28 cellular contexts compared by ENCODE assay signal in genomic region chr17:45266372-45266926, GRCh38. TPM values are rescaled to one million over a fixed set of nuclear protein-coding genes. Genes with fewer than 3 reads are reported as not detected.
DNase-seq lines count a peak whose midpoint lies in the region; ATAC-seq and TF ChIP-seq lines count a peak whose summit lies in the region.
"Had no signal": no experiment of that assay in that cellular context is flagged by ENCODE, and none has a peak within 500 bp of the region (broad histone marks: within the 10 kb centered on the region; RNA-seq: fewer than 3 reads in every experiment).

No MANE protein-coding gene starts in this region.

- H3F3A ChIP-seq in PC-3 (ENCODE audit: low read length, unreplicated experiment): peaks cover 4% of the 10 kb centered on the region

- H3K36me3 ChIP-seq in HEK293 (ENCODE audit: control insufficient read depth in 2 of 2, insufficient read depth in 1 of 2, low read length in 2 of 2): peaks cover 16 to 85% of the 10 kb centered on the region in 2 experiments
- H3K36me3 ChIP-seq in fibroblast of lung (ENCODE audit: control insufficient read depth, insufficient read depth, low read length): peaks cover 34% of the 10 kb centered on the region
- peaks cover 83% of the 10 kb centered on the region for H3K36me3 ChIP-seq in skeletal muscle satellite cell (ENCODE audit: insufficient read depth, low read length)
- peaks cover 65% of the 10 kb centered on the region for H3K36me3 ChIP-seq in PC-3 (ENCODE audit: low read depth, low read length)
- H3K36me3 ChIP-seq in WERI-Rb-1: peaks cover 94% of the 10 kb centered on the region

- H3K36me3 Mint-ChIP-seq in T-helper 2 cell treated with Interferon-gamma antibody and Interleukin-4, amounts not matched to agents 5 μg/mL and 100 μg/mL, for 36 hours (ENCODE audit: low read depth): peaks cover 61% of the 10 kb centered on the region

- CTCF ChIA-PET in HEK293 (lab: Yijun Ruan, JAX) (interaction anchor here (0.5 to 4.3 kb wide), 10 partner anchors 10 to 184 kb away, joined by 3 to 42 read pairs (median 4); no protein-coding TSS in a partner anchor), PC-3 (lab: Charles Lee) (interaction anchor here (1.2 kb wide), 1 partner anchor 11 kb away, joined by 11 read pairs; no protein-coding TSS in a partner anchor)

- ATAC-seq in PC-3: no peak
- no peak for ATAC-seq in HG02610 (IDR thresholded peaks at IDR 0.05; ENCODE audit: unreplicated experiment)
- ATAC-seq: activated CD4-positive, alpha-beta T cell treated with anti-CD3 and anti-CD28 coated beads for 36 hours; foreskin keratinocyte; GM23338; naive thymus-derived CD4-positive, alpha-beta T cell; Right ventricle myocardium inferior had no signal

- no peaks in the 10 kb centered on the region for H3K9me3 ChIP-seq in HEK293 (ENCODE audit: control insufficient read depth, insufficient read depth, low read depth, low read length)
- H3K9me3 ChIP-seq in fibroblast of lung (ENCODE audit: control insufficient read depth, insufficient read depth, low read depth, low read length): no peaks in the 10 kb centered on the region
- no peaks in the 10 kb centered on the region for H3K9me3 ChIP-seq in skeletal muscle satellite cell (replicated peaks; ENCODE audit: low read length)
- H3K9me3 ChIP-seq in PC-3 (ENCODE audit: low read length): no peaks in the 10 kb centered on the region
- H3K9me3 ChIP-seq in WERI-Rb-1 (ENCODE audit: severe bottlenecking): no peaks in the 10 kb centered on the region
- H3K9me3 ChIP-seq: ovary had no signal

- H3K4me3 ChIP-seq in HEK293 (ENCODE audit: low read depth, low read length) (no peak overlapping the region), fibroblast of lung (replicated peaks in 1 of 4; ENCODE audit: control extremely low read depth in 1 of 4, insufficient read depth in 1 of 4, low read depth in 3 of 4, low read length in 4 of 4) (no peak overlapping the region), skeletal muscle satellite cell (ENCODE audit: low read length) (no peak overlapping the region), PC-3 (ENCODE audit: low read length) (no peak overlapping the region), WERI-Rb-1 (ENCODE audit: low read depth, low read length) (no peak overlapping the region)
- H3K4me3 ChIP-seq: GM23338, lung, ovary, skin epidermis had no signal

- H3K27ac ChIP-seq in HEK293 (ENCODE audit: extremely low read depth, low read depth, low read length) (0 out of 2 replicates have a peak overlapping the region, but pooled peaks have one; percentile 16), fibroblast of lung (ENCODE audit: insufficient read depth, low read length) (peak overlapping the region; percentile 46), PC-3 (ENCODE audit: low read length) (no peak overlapping the region), WERI-Rb-1 (no peak overlapping the region)
- H3K27ac ChIP-seq: C4-2B, foreskin keratinocyte, ovary, skin epidermis had no signal

- H3K4me3 Mint-ChIP-seq in T-helper 2 cell treated with Interferon-gamma antibody and Interleukin-4, amounts not matched to agents 5 μg/mL and 100 μg/mL, for 36 hours: no peak overlapping the region
- H3K4me3 Mint-ChIP-seq: activated CD4-positive, alpha-beta T cell treated with anti-CD3 and anti-CD28 coated beads for 36 hours; GM23338; naive thymus-derived CD4-positive, alpha-beta T cell had no signal

- H3K27me3 ChIP-seq in fibroblast of lung (ENCODE audit: control insufficient read depth, insufficient read depth, low read length): no peaks in the 10 kb centered on the region
- H3K27me3 ChIP-seq in skeletal muscle satellite cell (ENCODE audit: control insufficient read depth, insufficient read depth, low read length): no peaks in the 10 kb centered on the region
- H3K27me3 ChIP-seq in PC-3 (ENCODE audit: low read length): no peaks in the 10 kb centered on the region
- no peaks in the 10 kb centered on the region for H3K27me3 ChIP-seq in WERI-Rb-1 (ENCODE audit: insufficient read depth, low read depth, severe bottlenecking)
- H3K27me3 ChIP-seq: foreskin keratinocyte, ovary had no signal

- no peak for DNase-seq in T-helper 2 cell treated with Interferon-gamma antibody and Interleukin-4, amounts not matched to agents 5 μg/mL and 100 μg/mL, for 36 hours (ENCODE audit: low spot score)
- DNase-seq in T-helper 2 cell (no peak), fibroblast of lung (ENCODE audit: low read depth in 2 of 2) (no peak), PC-3 (no peak), WERI-Rb-1 (no peak)
- DNase-seq: 8988T; activated CD4-positive, alpha-beta T cell treated with anti-CD3 and anti-CD28 coated beads for 36 hours; DMS153; foreskin keratinocyte; GDM1; hypothalamus; islet precursor cell; KG1; naive thymus-derived CD4-positive, alpha-beta T cell; NCI-H1694; ovary; stimulated activated CD4-positive, alpha-beta T cell treated with anti-CD3 and anti-CD28 coated beads, Interleukin-2, amount 100 ng/mL, for 48 hours; SW 1271 had no signal

- no peaks in the 10 kb centered on the region for H3K27me3 Mint-ChIP-seq in T-helper 2 cell treated with Interferon-gamma antibody and Interleukin-4, amounts not matched to agents 5 μg/mL and 100 μg/mL, for 36 hours (ENCODE audit: low read depth)
- H3K27me3 Mint-ChIP-seq: activated CD4-positive, alpha-beta T cell treated with anti-CD3 and anti-CD28 coated beads for 36 hours; naive thymus-derived CD4-positive, alpha-beta T cell had no signal

- intact Hi-C loops in PC-3 (cut with micrococcal nuclease): no loop called here

- H3K4me2 ChIP-seq in fibroblast of lung (ENCODE audit: extremely low read depth, insufficient read depth, low read length) (no peak overlapping the region), skeletal muscle satellite cell (ENCODE audit: low read length) (peak overlapping the region; percentile 28), PC-3 (ENCODE audit: low read length) (no peak overlapping the region)
- H3K4me2 ChIP-seq: GM23338 had no signal

- TF ChIP-seq CTCF in HEK293 (tag by site-specific recombination; IDR thresholded peaks at IDR 0.05): no peak
- no peak for TF ChIP-seq CTCF in fibroblast of lung (conservative IDR thresholded peaks at IDR 0.05 in 1 of 2, IDR thresholded peaks at IDR 0.05 in 1 of 2; ENCODE audit: low read depth in 1 of 2, low read length in 2 of 2)
- no peak for TF ChIP-seq CTCF in PC-3 (conservative IDR thresholded peaks at IDR 0.05; ENCODE audit: low read depth, low read length)
- no peak for TF ChIP-seq CTCF in WERI-Rb-1 (IDR thresholded peaks at IDR 0.05; ENCODE audit: low read depth, low read length)

- no TSS peak for BruUV-seq in PC-3 (replicated peaks; lab: Mats Ljungman, UMichigan)

- no peaks in the 10 kb centered on the region for H3K9me3 Mint-ChIP-seq in T-helper 2 cell treated with Interferon-gamma antibody and Interleukin-4, amounts not matched to agents 5 μg/mL and 100 μg/mL, for 36 hours
- H3K9me3 Mint-ChIP-seq: GM23338; naive thymus-derived CD4-positive, alpha-beta T cell had no signal

- peak overlapping the region; percentile 26 for H3K27ac Mint-ChIP-seq in T-helper 2 cell treated with Interferon-gamma antibody and Interleukin-4, amounts not matched to agents 5 μg/mL and 100 μg/mL, for 36 hours
- H3K27ac Mint-ChIP-seq: GM23338 had no signal

- H3K79me2 ChIP-seq in fibroblast of lung (ENCODE audit: control insufficient read depth, insufficient read depth, low read length): no peaks in the 10 kb centered on the region
- H3K79me2 ChIP-seq in PC-3 (ENCODE audit: low read length): no peaks in the 10 kb centered on the region

- no peaks in the 10 kb centered on the region for H3K9me2 ChIP-seq in PC-3 (replicated peaks; ENCODE audit: low read length)

- H3K4me1 ChIP-seq in HEK293 (ENCODE audit: control insufficient read depth, insufficient read depth, low read length) (no peaks in the 10 kb centered on the region), fibroblast of lung (ENCODE audit: control insufficient read depth, extremely low read depth, insufficient read depth, low read length) (peaks cover 19% of the 10 kb centered on the region), skeletal muscle satellite cell (ENCODE audit: control insufficient read depth, insufficient read depth, low read length) (peaks cover 47% of the 10 kb centered on the region), PC-3 (ENCODE audit: insufficient read depth, low read length) (peaks cover 24% of the 10 kb centered on the region)
- H3K4me1 ChIP-seq: foreskin keratinocyte had no signal

- H3K4me1 Mint-ChIP-seq in T-helper 2 cell treated with Interferon-gamma antibody and Interleukin-4, amounts not matched to agents 5 μg/mL and 100 μg/mL, for 36 hours (ENCODE audit: low read depth): peaks cover 8% of the 10 kb centered on the region

- H3K9ac ChIP-seq in fibroblast of lung (ENCODE audit: insufficient read depth, low read length) (no peak overlapping the region), skeletal muscle satellite cell (ENCODE audit: low read depth, low read length) (peak overlapping the region; percentile 25), PC-3 (ENCODE audit: low read length) (no peak overlapping the region)

- POLR2A ChIA-PET in HEK293 (lab: Yijun Ruan, JAX): interaction anchor here (0.9 to 1.8 kb wide), 4 partner anchors 11 to 128 kb away, joined by 3 to 6 read pairs (median 3); partner anchors contain the start of gene HEXIM1
- POLR2A ChIA-PET in PC-3 (lab: Charles Lee; ENCODE audit: unreplicated experiment): interaction anchor here (1.0 kb wide), 1 partner anchor 159 kb away, joined by 3 read pairs; no protein-coding TSS in a partner anchor

- H2AFZ ChIP-seq in fibroblast of lung (ENCODE audit: low read length) (no peak overlapping the region), PC-3 (ENCODE audit: low read length) (no peak overlapping the region)
- H2AFZ ChIP-seq: GM23338 had no signal

- H4K20me1 ChIP-seq in fibroblast of lung (ENCODE audit: control insufficient read depth, extremely low read depth, insufficient read depth, low read length): no peaks in the 10 kb centered on the region
- H4K20me1 ChIP-seq in PC-3 (ENCODE audit: low read length): no peaks in the 10 kb centered on the region

RNA-seq across cellular contexts. Expression of gene SPATA32, which starts 4.6 kb away (rescaled TPM):
- total RNA-seq in fibroblast of lung (not detected in 2 replicates), PC-3 (2014; rRNA removed) (not detected in 2 replicates)
- polyA plus RNA-seq in fibroblast of lung: not detected in 2 replicates
- not detected in 2 replicates for polyA plus RNA-seq in fibroblast of lung (2012)
- not detected in 2 replicates for polyA minus RNA-seq in fibroblast of lung (ENCODE audit: low replicate concordance)
- total RNA-seq in skeletal muscle satellite cell (2012; rRNA removed): not detected in 2 replicates
- total RNA-seq: dermis microvascular lymphatic vessel endothelial cell, foreskin keratinocyte, GM23338, Right ventricle myocardium inferior, ureter had no signal
- polyA plus RNA-seq: foreskin keratinocyte, GM23338, ovary had no signal

RNA-seq across cellular contexts. Expression of gene FMNL1, which starts 44.8 kb away (rescaled TPM):
- 2.8 and 3.1 TPM in 2 replicates for total RNA-seq in fibroblast of lung
- 1.1 and 1.9 TPM in 2 replicates for polyA plus RNA-seq in fibroblast of lung
- polyA plus RNA-seq in fibroblast of lung (2012): 2.6 and 6.2 TPM in 2 replicates
- polyA minus RNA-seq in fibroblast of lung (ENCODE audit: low replicate concordance): 11.4 and 13.4 TPM in 2 replicates
- 3.3 and 6.3 TPM in 2 replicates for total RNA-seq in skeletal muscle satellite cell (2012; rRNA removed)
- 8.2 and 14.2 TPM in 2 replicates for total RNA-seq in PC-3 (2014; rRNA removed)

RNA-seq across cellular contexts. Expression of gene MAP3K14, which starts 50.4 kb away (rescaled TPM):
- total RNA-seq in fibroblast of lung (3.6 TPM in 2 replicates), PC-3 (2014; rRNA removed) (15.9 and 16.8 TPM in 2 replicates)
- polyA plus RNA-seq in fibroblast of lung: 3.9 and 5.2 TPM in 2 replicates
- polyA plus RNA-seq in fibroblast of lung (2012): 3.8 and 5.8 TPM in 2 replicates
- polyA minus RNA-seq in fibroblast of lung (ENCODE audit: low replicate concordance): 3.6 and 6.0 TPM in 2 replicates
- total RNA-seq in skeletal muscle satellite cell (2012; rRNA removed): 4.3 and 4.6 TPM in 2 replicates

Comparison
In these comparisons a context has a peak if more than half of its experiments do, and no peak if none do; other contexts are left out.
1. H3K27ac ChIP-seq: peak in HEK293 (single experiment) and fibroblast of lung (single experiment); none in PC-3 (single experiment) and WERI-Rb-1 (single experiment).